In the genomic region with DNA sequence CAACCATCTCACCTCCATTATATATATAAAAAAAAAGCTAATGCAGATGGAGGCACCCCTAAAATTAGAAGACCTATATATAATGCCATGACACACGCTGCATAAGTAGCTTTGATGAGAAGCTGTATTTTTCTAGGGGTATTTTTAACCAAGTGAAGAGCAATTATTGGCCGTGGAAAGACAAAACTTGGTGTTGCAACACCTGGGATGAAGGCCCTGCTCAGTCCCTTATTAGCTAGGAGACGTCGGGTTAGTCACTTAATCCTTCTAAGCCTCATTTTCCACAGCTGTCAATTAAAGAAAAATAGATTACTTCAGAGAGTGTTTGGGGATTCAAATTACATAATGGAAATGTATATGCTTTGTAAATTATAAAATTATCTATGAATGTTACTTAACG, we compare ENCODE assay signal across 23 cellular contexts.
"Had no signal": no experiment of that assay in that cellular context is flagged by ENCODE, and none has a peak within 500 bp of the region (broad histone marks: within the 10 kb centered on the region; RNA-seq: fewer than 3 reads in every experiment).

No MANE protein-coding gene starts in this region.

- H3K4me3 Mint-ChIP-seq: dendritic cell treated with granulocyte-macrophage colony-stimulating factor and Interleukin-4, amounts not matched to agents 40 ng/mL and 50 ng/mL, for 4 days; natural killer cell; stimulated activated naive B cell treated with anti-CD40 and anti-IgM and Interleukin-4, amounts not matched to agents 10 μg/mL and 1 μg/mL and 100 μg/mL, for 72 hours; stimulated activated naive CD8-positive, alpha-beta T cell treated with anti-CD3 and anti-CD28 coated beads, Interleukin-15, Interleukin-2, amounts not matched to agents 100 ng/mL and 50 ng/mL, for 24 hours had no signal

- ATAC-seq: left ventricle myocardium superior; lower lobe of right lung; natural killer cell; pancreas; sciatic nerve; stimulated activated naive B cell treated with anti-CD40 and anti-IgM and Interleukin-4, amounts not matched to agents 10 μg/mL and 1 μg/mL and 100 μg/mL, for 72 hours had no signal

- H3K4me3 ChIP-seq: colonic mucosa, lower lobe of right lung, pancreas, skin epidermis, spleen, thoracic aorta, tibial nerve, upper lobe of left lung had no signal

- H3K9me3 ChIP-seq: colonic mucosa, lower lobe of right lung, pancreas, thoracic aorta, upper lobe of left lung had no signal

- FAIRE-seq: endothelial cell of umbilical vein, frontal cortex, keratinocyte, pancreas, urothelium cell line had no signal

- H3K4me1 ChIP-seq: colonic mucosa, lower lobe of right lung, pancreas, tibial nerve, upper lobe of left lung had no signal

- H3K4me1 Mint-ChIP-seq: natural killer cell; stimulated activated naive B cell treated with anti-CD40 and anti-IgM and Interleukin-4, amounts not matched to agents 10 μg/mL and 1 μg/mL and 100 μg/mL, for 72 hours had no signal

- H3K36me3 Mint-ChIP-seq: natural killer cell had no signal

- DNase-seq: colonic mucosa; effector CD8-positive, alpha-beta T cell; endodermal cell; head of caudate nucleus; left ventricle myocardium superior; lower lobe of right lung; natural killer cell; occipital lobe; pancreas; spleen; stimulated activated CD4-positive, alpha-beta T cell treated with anti-CD3 and anti-CD28 coated beads, Interleukin-2, amount 100 ng/mL, for 48 hours; stimulated activated naive B cell treated with anti-CD40 and anti-IgM and Interleukin-4, amounts not matched to agents 10 μg/mL and 1 μg/mL and 100 μg/mL, for 72 hours had no signal

- H3K27ac Mint-ChIP-seq: natural killer cell; stimulated activated naive B cell treated with anti-CD40 and anti-IgM and Interleukin-4, amounts not matched to agents 10 μg/mL and 1 μg/mL and 100 μg/mL, for 72 hours; stimulated activated naive CD8-positive, alpha-beta T cell treated with anti-CD3 and anti-CD28 coated beads, Interleukin-15, Interleukin-2, amounts not matched to agents 100 ng/mL and 50 ng/mL, for 24 hours had no signal

- H3K36me3 ChIP-seq: colonic mucosa, lower lobe of right lung, pancreas, spleen, thoracic aorta, tibial nerve, upper lobe of left lung had no signal

- H3K27ac ChIP-seq: colonic mucosa, lower lobe of right lung, pancreas, skin epidermis, spleen, thoracic aorta, tibial nerve, upper lobe of left lung had no signal

- H3K27me3 Mint-ChIP-seq: dendritic cell treated with granulocyte-macrophage colony-stimulating factor and Interleukin-4, amounts not matched to agents 40 ng/mL and 50 ng/mL, for 4 days; stimulated activated naive B cell treated with anti-CD40 and anti-IgM and Interleukin-4, amounts not matched to agents 10 μg/mL and 1 μg/mL and 100 μg/mL, for 72 hours; stimulated activated naive CD8-positive, alpha-beta T cell treated with anti-CD3 and anti-CD28 coated beads, Interleukin-15, Interleukin-2, amounts not matched to agents 100 ng/mL and 50 ng/mL, for 24 hours had no signal

- H3K27me3 ChIP-seq: colonic mucosa, pancreas, spleen, tibial nerve, upper lobe of left lung had no signal
